ENCODE assay signal across 8 cellular contexts in genomic region chr11:1382429-1382828, GRCh38. TPM values are rescaled to one million over a fixed set of nuclear protein-coding genes. Genes with fewer than 3 reads are reported as not detected.
A peak's percentile ranks its signal among the peaks of the same experiment; 100 is the strongest.
DNase-seq lines count a peak whose midpoint lies in the region; ATAC-seq and TF ChIP-seq lines count a peak whose summit lies in the region.
"Had no signal": no experiment of that assay in that cellular context is flagged by ENCODE, and none has a peak within 500 bp of the region (broad histone marks: within the 10 kb centered on the region; RNA-seq: fewer than 3 reads in every experiment).

No MANE protein-coding gene starts in this region.

- TF ChIP-seq CTCF in DOHH2 (IDR thresholded peaks at IDR 0.05; ENCODE audit: low read depth, low read length, poor library complexity, severe bottlenecking) (no peak), OCI-LY3 (IDR thresholded peaks at IDR 0.05; ENCODE audit: low read depth, low read length) (no peak), psoas muscle (IDR thresholded peaks at IDR 0.05) (no peak)

- H3K79me2 ChIP-seq in DOHH2 (ENCODE audit: control insufficient read depth, low read length) = no peaks in the 10 kb centered on the region
- H3K79me2 ChIP-seq in OCI-LY3 (ENCODE audit: low read length) = no peaks in the 10 kb centered on the region

- H3K4me3 ChIP-seq in DOHH2 (ENCODE audit: low read length) (no peak overlapping the region), OCI-LY3 (ENCODE audit: low read length) (peak overlapping the region; percentile 81), ectodermal cell (ENCODE audit: insufficient read depth, low read depth, low read length) (peak overlapping the region; percentile 49), psoas muscle (no peak overlapping the region)

- no peaks in the 10 kb centered on the region; the same call in 1 of the 2 replicates for H3K27me3 ChIP-seq in DOHH2 (ENCODE audit: control insufficient read depth, low read length)
- no peaks in the 10 kb centered on the region for H3K27me3 ChIP-seq in OCI-LY3 (ENCODE audit: low read depth, low read length)
- peaks cover 4% of the 10 kb centered on the region for H3K27me3 ChIP-seq in ectodermal cell (ENCODE audit: control insufficient read depth, insufficient read depth, low read length, poor library complexity, severe bottlenecking)
- peaks cover 0 to 66% (median 12%) of the 10 kb centered on the region in 3 donors for H3K27me3 ChIP-seq in psoas muscle (ENCODE audit: insufficient read depth in 3 of 3, low read length in 2 of 3)

- H4K20me1 ChIP-seq in DOHH2 (ENCODE audit: control insufficient read depth, insufficient read depth, low read depth, low read length) (no peaks in the 10 kb centered on the region), OCI-LY3 (ENCODE audit: insufficient read depth, low read length) (no peaks in the 10 kb centered on the region)

- ATAC-seq in psoas muscle (peak in 3 of 4 donors; percentile 15 to 37 (median 28)), GM21576 (IDR thresholded peaks at IDR 0.05; ENCODE audit: unreplicated experiment) (no peak)

- H3K4me1 ChIP-seq in DOHH2 (ENCODE audit: control insufficient read depth, low read length) = 0 out of 2 replicates have a peak, but pooled peaks cover 5% of the 10 kb centered on the region
- H3K4me1 ChIP-seq in OCI-LY3 (ENCODE audit: low read length) = peaks cover 8% of the 10 kb centered on the region
- no peaks in the 10 kb centered on the region for H3K4me1 ChIP-seq in ectodermal cell (ENCODE audit: control insufficient read depth, insufficient read depth, low read length)
- no peaks in the 10 kb centered on the region for H3K4me1 ChIP-seq in psoas muscle

- H3F3A ChIP-seq in DOHH2 (ENCODE audit: control insufficient read depth, insufficient read depth) = no peaks in the 10 kb centered on the region

- H3K36me3 ChIP-seq in DOHH2 (ENCODE audit: control insufficient read depth, low read length) (no peaks in the 10 kb centered on the region), OCI-LY3 (replicated peaks; ENCODE audit: low read depth, low read length) (no peaks in the 10 kb centered on the region), ectodermal cell (ENCODE audit: control insufficient read depth, insufficient read depth, low read length) (no peaks in the 10 kb centered on the region), psoas muscle (ENCODE audit: insufficient read depth in 1 of 2, low read depth in 1 of 2) (no peaks in the 10 kb centered on the region)

- H3K9me3 ChIP-seq in DOHH2 (ENCODE audit: control insufficient read depth, insufficient read depth, low read length) = no peaks in the 10 kb centered on the region
- no peaks in the 10 kb centered on the region for H3K9me3 ChIP-seq in OCI-LY3 (ENCODE audit: insufficient read depth, low read length)
- H3K9me3 ChIP-seq in ectodermal cell (ENCODE audit: control insufficient read depth, low read length) = no peaks in the 10 kb centered on the region
- H3K9me3 ChIP-seq in psoas muscle = no peaks in the 10 kb centered on the region

- intact Hi-C loops in psoas muscle (cut with DNase I) = loop anchor here in 1 of 2 donors (10.0 kb wide), 1 partner anchor 178 kb away; no protein-coding TSS in a partner anchor

- peak overlapping the region; percentile 70; the same call in 1 of the 2 replicates for H3K4me2 ChIP-seq in DOHH2 (ENCODE audit: low read length)
- peak overlapping the region; percentile 80 for H3K4me2 ChIP-seq in OCI-LY3 (ENCODE audit: low read length)

- DNase-seq in psoas muscle (peak in 1 of 2 donors; percentile 12), NCI-H1694 treated with DMSO at 0.1 percent for 48 hours (lab: John Stamatoyannopoulos, UW) (no peak), occipital lobe (lab: John Stamatoyannopoulos, UW) (no peak)

- H3K27ac ChIP-seq in DOHH2 (ENCODE audit: low read depth, low read length) (no peak overlapping the region), OCI-LY3 (ENCODE audit: low read length) (no peak overlapping the region), ectodermal cell (ENCODE audit: insufficient read depth, low read depth, low read length, poor library complexity, severe bottlenecking) (no peak overlapping the region), psoas muscle (no peak overlapping the region)

- no peaks in the 10 kb centered on the region for H3K9me2 ChIP-seq in DOHH2 (replicated peaks; ENCODE audit: control insufficient read depth, low read length)

- WGBS in ectodermal cell, 2 experiments = 84 to 85% methylated on average over 23 of the region's 23 CpGs
- WGBS in psoas muscle, 3 donors = 55 to 64% (median 59%) methylated on average over 22 to 23 of the region's 23 CpGs

- peak overlapping the region; percentile 69; the same call in 1 of the 2 replicates for H2AFZ ChIP-seq in OCI-LY3 (ENCODE audit: low read depth, low read length)

- H3K9ac ChIP-seq in OCI-LY3 (ENCODE audit: low read length) = peak overlapping the region; percentile 77; the same call in 1 of the 2 replicates

RNA-seq across cellular contexts. Expression of gene BRSK2, which starts 7.3 kb away (rescaled TPM):
- 24.6 TPM for polyA plus RNA-seq in ectodermal cell (2013, experiment 1 of 4)
- polyA plus RNA-seq in ectodermal cell (2013, experiment 2 of 4) = 22.6 TPM
- polyA plus RNA-seq in ectodermal cell (2013, experiment 3 of 4) = 15.6 TPM
- polyA plus RNA-seq in ectodermal cell (2013, experiment 4 of 4) = 17.0 TPM
- total RNA-seq in psoas muscle (under 1 TPM; 0.19 to 0.47 (median 0.29) TPM), occipital lobe (32.8 TPM)
- under 1 TPM; 0.26 to 0.78 (median 0.44) TPM for polyA plus RNA-seq in psoas muscle
- total RNA-seq: M059J had no signal

Comparison
In these comparisons a context has a peak if more than half of its experiments do, and no peak if none do; other contexts are left out.
1. H3K4me3 ChIP-seq: peak in OCI-LY3 (single experiment) and ectodermal cell (single experiment); none in DOHH2 (single experiment) and psoas muscle (single experiment).
2. RNA of gene BRSK2, which starts 7.3 kb away (total RNA-seq): 32.8 TPM in occipital lobe (single experiment); 0.19 to 0.47 TPM in psoas muscle; every median in the first group is over 10 times any median in the second.